ENCODE assay signal across 24 cellular contexts in genomic region chr6:109374493-109374892, GRCh38. TPM values are rescaled to one million over a fixed set of nuclear protein-coding genes. Genes with fewer than 3 reads are reported as not detected.
DNase-seq lines count a peak whose midpoint lies in the region; ATAC-seq and TF ChIP-seq lines count a peak whose summit lies in the region.
"Had no signal": no experiment of that assay in that cellular context is flagged by ENCODE, and none has a peak within 500 bp of the region (broad histone marks: within the 10 kb centered on the region; RNA-seq: fewer than 3 reads in every experiment).

No MANE protein-coding gene starts in this region.

- no peak overlapping the region for H3K14ac ChIP-seq in mesenchymal stem cell (ENCODE audit: low read length in 2 of 2)

- no peak for DNase-seq in CD4-positive, CD25-positive, alpha-beta regulatory T cell
- DNase-seq in Caco-2 (no peak), mesenchymal stem cell (no peak), progenitor cell of endocrine pancreas (ENCODE audit: low spot score, unreplicated experiment) (no peak)
- no peak for DNase-seq in stimulated activated CD4-positive, alpha-beta T cell treated with anti-CD3 and anti-CD28 coated beads, Interleukin-12 subunit alpha, Interleukin-12 subunit beta, amount 100 ng/mL, for 4 hours
- DNase-seq: activated effector memory CD4-positive, alpha-beta T cell treated with anti-CD3 and anti-CD28 coated beads, Interleukin-2, amount 50 U/mL, for 16 hours; AML-193; brain microvascular endothelial cell; DMS 273 treated with DMSO at 0.1 percent for 48 hours; dorsolateral prefrontal cortex; esophagus squamous epithelium; GDM1; IMR-90; NCI-H1048; NCI-H2081; NCI-H526 treated with DMSO at 0.1 percent for 48 hours; posterior cingulate gyrus; SHP77 treated with DMSO at 0.1 percent for 48 hours; small intestine had no signal

- CTCF ChIA-PET in Caco-2 (lab: Charles Lee): no interaction called here

- no peak overlapping the region for H3K4me2 ChIP-seq in mesenchymal stem cell (ENCODE audit: low read length, poor library complexity, severe bottlenecking)
- H3K4me2 ChIP-seq: GM23338 had no signal

- H3K4me3 ChIP-seq in CD4-positive, CD25-positive, alpha-beta regulatory T cell (ENCODE audit: low read depth, low read length): peak overlapping the region; percentile 56
- H3K4me3 ChIP-seq in Caco-2 (ENCODE audit: low read depth, low read length): no peak overlapping the region
- H3K4me3 ChIP-seq in mesenchymal stem cell (ENCODE audit: insufficient read depth in 1 of 2, low read depth in 1 of 2, low read length in 2 of 2): no peak overlapping the region
- H3K4me3 ChIP-seq: dorsolateral prefrontal cortex, esophagus squamous epithelium, GM23338, tibial nerve had no signal

- POLR2A ChIA-PET in Caco-2 (lab: Charles Lee): no interaction called here

- no peak overlapping the region for H3K27ac ChIP-seq in CD4-positive, CD25-positive, alpha-beta regulatory T cell (ENCODE audit: insufficient read depth, low read length, poor library complexity, severe bottlenecking)
- no peak overlapping the region for H3K27ac ChIP-seq in mesenchymal stem cell (ENCODE audit: low read length, poor library complexity, severe bottlenecking)
- H3K27ac ChIP-seq: brain microvascular endothelial cell, esophagus squamous epithelium, tibial nerve had no signal

- H3K9me3 Mint-ChIP-seq in CD4-positive, CD25-positive, alpha-beta regulatory T cell: no peaks in the 10 kb centered on the region
- no peaks in the 10 kb centered on the region for H3K9me3 Mint-ChIP-seq in Caco-2 (ENCODE audit: unreplicated experiment)
- no peaks in the 10 kb centered on the region for H3K9me3 Mint-ChIP-seq in activated T-helper 17 cell treated with anti-CD3 and anti-CD28 coated beads, Interleukin-2, amount 50 U/mL, for 72 hours
- H3K9me3 Mint-ChIP-seq in progenitor cell of endocrine pancreas (ENCODE audit: low read depth): no peaks in the 10 kb centered on the region
- H3K9me3 Mint-ChIP-seq: GM23338 had no signal

- ATAC-seq in CD4-positive, CD25-positive, alpha-beta regulatory T cell (ENCODE audit: low read depth in 2 of 2): no peak
- no peak for ATAC-seq in activated T-helper 17 cell treated with anti-CD3 and anti-CD28 coated beads, Interleukin-2, amount 50 U/mL, for 72 hours (replicated peaks)
- ATAC-seq in HG03432 (IDR thresholded peaks at IDR 0.05; ENCODE audit: unreplicated experiment): no peak
- ATAC-seq in GM21367 (IDR thresholded peaks at IDR 0.05; ENCODE audit: unreplicated experiment): no peak
- ATAC-seq: GM23338 had no signal

- peaks cover 51% of the 10 kb centered on the region for H3K4me1 ChIP-seq in CD4-positive, CD25-positive, alpha-beta regulatory T cell (ENCODE audit: control insufficient read depth, insufficient read depth, low read length, poor library complexity, severe bottlenecking)
- H3K4me1 ChIP-seq in Caco-2: peaks cover under 1% of the 10 kb centered on the region; the same call in 1 of the 2 replicates
- no peaks in the 10 kb centered on the region for H3K4me1 ChIP-seq in mesenchymal stem cell (ENCODE audit: control insufficient read depth, insufficient read depth, low read depth, low read length)

- H3K18ac ChIP-seq in mesenchymal stem cell (ENCODE audit: low read depth in 1 of 2, low read length in 2 of 2): no peak overlapping the region

- BruUV-seq in Caco-2 (replicated peaks; lab: Mats Ljungman, UMichigan): no TSS peak

- no peak overlapping the region for H2BK12ac ChIP-seq in mesenchymal stem cell (ENCODE audit: low read length in 2 of 2)

- H3K27ac Mint-ChIP-seq in CD4-positive, CD25-positive, alpha-beta regulatory T cell: peak overlapping the region; percentile 11 to 74 (median 20)
- H3K27ac Mint-ChIP-seq in Caco-2 (ENCODE audit: unreplicated experiment) (peak overlapping the region; percentile 5), progenitor cell of endocrine pancreas (no peak overlapping the region)
- H3K27ac Mint-ChIP-seq in activated T-helper 17 cell treated with anti-CD3 and anti-CD28 coated beads, Interleukin-2, amount 50 U/mL, for 72 hours: peak overlapping the region; percentile 96
- H3K27ac Mint-ChIP-seq: GM23338 had no signal

- no peak overlapping the region for H2BK5ac ChIP-seq in mesenchymal stem cell (ENCODE audit: low read depth, low read length, poor library complexity, severe bottlenecking)

- H2AFZ ChIP-seq in mesenchymal stem cell (ENCODE audit: low read depth, low read length): no peak overlapping the region
- H2AFZ ChIP-seq: GM23338 had no signal

- no peak overlapping the region for H2AK5ac ChIP-seq in mesenchymal stem cell (ENCODE audit: low read length, severe bottlenecking)

- no peak overlapping the region for H2BK15ac ChIP-seq in mesenchymal stem cell (ENCODE audit: low read depth, poor library complexity, severe bottlenecking)

- peak overlapping the region in 3 of 4 donors; percentile 19 to 74 (median 51) for H3K4me3 Mint-ChIP-seq in CD4-positive, CD25-positive, alpha-beta regulatory T cell
- H3K4me3 Mint-ChIP-seq in Caco-2 (ENCODE audit: unreplicated experiment): no peak overlapping the region
- H3K4me3 Mint-ChIP-seq in activated T-helper 17 cell treated with anti-CD3 and anti-CD28 coated beads, Interleukin-2, amount 50 U/mL, for 72 hours: peak overlapping the region; percentile 72
- H3K4me3 Mint-ChIP-seq in progenitor cell of endocrine pancreas (ENCODE audit: low read depth): no peak overlapping the region
- H3K4me3 Mint-ChIP-seq: GM23338 had no signal

- no peak overlapping the region for H3K23ac ChIP-seq in mesenchymal stem cell (ENCODE audit: low read length in 2 of 2)

- intact Hi-C loops in Caco-2 (cut with micrococcal nuclease; ENCODE audit: unreplicated experiment): no loop called here

- peaks cover 60 to 84% (median 73%) of the 10 kb centered on the region in 4 donors for H3K4me1 Mint-ChIP-seq in CD4-positive, CD25-positive, alpha-beta regulatory T cell
- H3K4me1 Mint-ChIP-seq in Caco-2 (ENCODE audit: low read depth, unreplicated experiment) (peaks cover 18% of the 10 kb centered on the region), progenitor cell of endocrine pancreas (ENCODE audit: low read depth) (peaks cover 7% of the 10 kb centered on the region)
- peaks cover 57% of the 10 kb centered on the region for H3K4me1 Mint-ChIP-seq in activated T-helper 17 cell treated with anti-CD3 and anti-CD28 coated beads, Interleukin-2, amount 50 U/mL, for 72 hours

- peaks cover 4% of the 10 kb centered on the region for H3K79me1 ChIP-seq in mesenchymal stem cell (replicated peaks; ENCODE audit: low read length, poor library complexity, severe bottlenecking)

- 84% methylated on average over 4 of the region's 4 CpGs for WGBS in mesenchymal stem cell

- no peak overlapping the region for H4K8ac ChIP-seq in mesenchymal stem cell (ENCODE audit: low read length)

- no peaks in the 10 kb centered on the region for H3K27me3 Mint-ChIP-seq in CD4-positive, CD25-positive, alpha-beta regulatory T cell
- H3K27me3 Mint-ChIP-seq in Caco-2 (ENCODE audit: insufficient read depth, unreplicated experiment): no peaks in the 10 kb centered on the region
- H3K27me3 Mint-ChIP-seq in activated T-helper 17 cell treated with anti-CD3 and anti-CD28 coated beads, Interleukin-2, amount 50 U/mL, for 72 hours: no peaks in the 10 kb centered on the region
- no peaks in the 10 kb centered on the region for H3K27me3 Mint-ChIP-seq in progenitor cell of endocrine pancreas

- no peaks in the 10 kb centered on the region for H3K27me3 ChIP-seq in CD4-positive, CD25-positive, alpha-beta regulatory T cell (ENCODE audit: control insufficient read depth, insufficient read depth, low read length)
- H3K27me3 ChIP-seq in Caco-2 (replicated peaks; ENCODE audit: control insufficient read depth, insufficient read depth, low read length): no peaks in the 10 kb centered on the region
- H3K27me3 ChIP-seq in mesenchymal stem cell (ENCODE audit: control insufficient read depth in 1 of 2, insufficient read depth in 1 of 2, low read length in 2 of 2): no peaks in the 10 kb centered on the region
- H3K27me3 ChIP-seq: brain microvascular endothelial cell, dorsolateral prefrontal cortex, esophagus squamous epithelium, tibial nerve had no signal

- H3K9me3 ChIP-seq in CD4-positive, CD25-positive, alpha-beta regulatory T cell (ENCODE audit: control insufficient read depth in 2 of 2, low read length in 2 of 2): no peaks in the 10 kb centered on the region
- H3K9me3 ChIP-seq in Caco-2: no peaks in the 10 kb centered on the region
- no peaks in the 10 kb centered on the region for H3K9me3 ChIP-seq in mesenchymal stem cell (ENCODE audit: control insufficient read depth, low read length)
- H3K9me3 ChIP-seq: esophagus squamous epithelium, tibial nerve had no signal

- H3K36me3 ChIP-seq in CD4-positive, CD25-positive, alpha-beta regulatory T cell (ENCODE audit: control insufficient read depth, insufficient read depth, low read length): peaks cover 74% of the 10 kb centered on the region
- H3K36me3 ChIP-seq in Caco-2 (ENCODE audit: control insufficient read depth, insufficient read depth, low read length): peaks cover 5% of the 10 kb centered on the region
- peaks cover 9 to 100% of the 10 kb centered on the region in 2 experiments for H3K36me3 ChIP-seq in mesenchymal stem cell (ENCODE audit: control insufficient read depth in 1 of 2, insufficient read depth in 2 of 2, low read depth in 1 of 2, low read length in 2 of 2)

- peaks cover 57% of the 10 kb centered on the region for H3K36me3 Mint-ChIP-seq in CD4-positive, CD25-positive, alpha-beta regulatory T cell
- peaks cover 84% of the 10 kb centered on the region for H3K36me3 Mint-ChIP-seq in Caco-2 (ENCODE audit: insufficient read depth, unreplicated experiment)
- H3K36me3 Mint-ChIP-seq in activated T-helper 17 cell treated with anti-CD3 and anti-CD28 coated beads, Interleukin-2, amount 50 U/mL, for 72 hours (ENCODE audit: low read depth): peaks cover 100% of the 10 kb centered on the region
- peaks cover 32% of the 10 kb centered on the region for H3K36me3 Mint-ChIP-seq in progenitor cell of endocrine pancreas (ENCODE audit: insufficient read depth)

- H2BK120ac ChIP-seq in mesenchymal stem cell (ENCODE audit: low read depth, low read length): no peak overlapping the region

- H3K9ac ChIP-seq in mesenchymal stem cell (ENCODE audit: low read length): peak overlapping the region; percentile 16

- H3K4ac ChIP-seq in mesenchymal stem cell (ENCODE audit: low read depth in 1 of 2, low read length in 2 of 2): no peak overlapping the region

- TF ChIP-seq CTCF in Caco-2 (IDR thresholded peaks at IDR 0.05; ENCODE audit: insufficient read depth in 1 of 2, low read depth in 1 of 2, low read length in 1 of 2, severe bottlenecking in 1 of 2, unreplicated experiment in 1 of 2) (no peak), progenitor cell of endocrine pancreas (IDR thresholded peaks at IDR 0.05; ENCODE audit: unreplicated experiment) (no peak)

- no peak overlapping the region for H4K91ac ChIP-seq in mesenchymal stem cell (ENCODE audit: low read length)

RNA-seq across cellular contexts. Expression of gene CD164, which starts 7.8 kb away (rescaled TPM):
- total RNA-seq in CD4-positive, CD25-positive, alpha-beta regulatory T cell: 187 TPM
- 100 to 1,000 TPM; 330 to 364 (median 346) TPM for polyA plus RNA-seq in CD4-positive, CD25-positive, alpha-beta regulatory T cell
- total RNA-seq in Caco-2 (2022) (224 and 228 TPM in 2 replicates), progenitor cell of endocrine pancreas (258 and 262 TPM in 2 replicates)
- 100 to 1,000 TPM; 178 to 205 TPM for total RNA-seq in activated T-helper 17 cell treated with anti-CD3 and anti-CD28 coated beads, Interleukin-2, amount 50 U/mL, for 72 hours
- polyA plus RNA-seq in mesenchymal stem cell (2013, experiment 1 of 2): 364 TPM
- 391 TPM for polyA plus RNA-seq in mesenchymal stem cell (2013, experiment 2 of 2)

Comparison
In these comparisons a context has a peak if more than half of its experiments do, and no peak if none do; other contexts are left out.
1. H3K4me3 Mint-ChIP-seq: peak in CD4-positive, CD25-positive, alpha-beta regulatory T cell (3 of 4) and activated T-helper 17 cell treated with anti-CD3 and anti-CD28 coated beads, Interleukin-2, amount 50 U/mL, for 72 hours (single experiment); none in Caco-2 (single experiment) and progenitor cell of endocrine pancreas (single experiment).